Comparison of ENCODE assay signal across 15 cellular contexts in the genomic region with DNA sequence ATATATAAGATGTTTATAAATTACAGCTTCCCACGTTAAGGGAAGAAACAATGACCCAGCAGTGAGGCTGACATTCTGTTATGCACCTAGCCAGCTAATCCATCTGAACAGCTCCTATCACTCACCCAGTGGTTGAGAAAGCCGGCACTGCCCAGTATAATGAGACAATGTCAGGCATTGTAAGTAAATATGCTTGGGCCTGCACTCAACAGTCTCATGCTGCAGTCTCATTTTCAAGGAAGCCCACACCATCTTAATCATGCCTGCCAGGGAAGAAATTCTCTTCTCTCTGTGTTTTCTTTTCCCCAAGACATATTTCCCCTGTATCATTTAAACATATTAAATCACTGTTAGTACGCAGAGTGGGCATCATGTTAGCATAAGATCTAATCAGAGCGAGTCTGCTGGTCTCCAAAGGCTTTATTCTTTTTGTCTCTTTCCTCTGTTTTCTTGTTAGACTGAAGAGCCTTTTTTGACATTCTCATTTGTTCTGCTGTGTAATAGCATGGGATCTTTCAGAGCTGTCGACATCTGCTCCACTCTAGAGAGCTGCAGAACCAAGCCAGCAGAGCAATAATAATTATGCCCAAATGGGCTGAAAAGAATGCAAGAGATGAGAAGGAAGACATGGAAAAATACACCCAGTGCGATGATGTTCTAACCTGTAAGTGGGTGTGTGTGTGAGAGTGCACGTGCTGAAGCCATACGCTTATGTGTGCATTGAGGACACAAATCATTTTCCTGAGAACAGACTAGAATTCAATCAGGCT.
DNase-seq lines count a peak whose midpoint lies in the region; ATAC-seq and TF ChIP-seq lines count a peak whose summit lies in the region.
"Had no signal": no experiment of that assay in that cellular context is flagged by ENCODE, and none has a peak within 500 bp of the region (broad histone marks: within the 10 kb centered on the region; RNA-seq: fewer than 3 reads in every experiment).

No MANE protein-coding gene starts in this region.

- H3K27ac ChIP-seq in temporal lobe (ENCODE audit: low read depth, low read length), result peak overlapping the region; percentile 74
- H3K27ac ChIP-seq: colonic mucosa, Peyer's patch, thoracic aorta had no signal

- H3K27ac Mint-ChIP-seq in activated naive CD8-positive, alpha-beta T cell treated with anti-CD3 and anti-CD28 coated beads, Interleukin-2, amount 50 U/mL, for 24 hours, result no peak overlapping the region
- H3K27ac Mint-ChIP-seq in progenitor cell of endocrine pancreas, result no peak overlapping the region
- H3K27ac Mint-ChIP-seq: CD14-positive monocyte; stimulated activated effector memory CD8-positive, alpha-beta T cell treated with anti-CD3 and anti-CD28 coated beads, Interleukin-12 subunit alpha, Interleukin-12 subunit beta, amount 100 ng/mL, for 72 hours; T-cell had no signal

- no peaks in the 10 kb centered on the region for H3K36me3 Mint-ChIP-seq in activated naive CD8-positive, alpha-beta T cell treated with anti-CD3 and anti-CD28 coated beads, Interleukin-2, amount 50 U/mL, for 24 hours (ENCODE audit: low read depth)
- H3K36me3 Mint-ChIP-seq in progenitor cell of endocrine pancreas (ENCODE audit: insufficient read depth), result no peaks in the 10 kb centered on the region
- H3K36me3 Mint-ChIP-seq: CD14-positive monocyte; stimulated activated effector memory CD8-positive, alpha-beta T cell treated with anti-CD3 and anti-CD28 coated beads, Interleukin-12 subunit alpha, Interleukin-12 subunit beta, amount 100 ng/mL, for 72 hours; T-cell had no signal

- H3K27me3 Mint-ChIP-seq in activated naive CD8-positive, alpha-beta T cell treated with anti-CD3 and anti-CD28 coated beads, Interleukin-2, amount 50 U/mL, for 24 hours, result peaks cover 16% of the 10 kb centered on the region
- H3K27me3 Mint-ChIP-seq in progenitor cell of endocrine pancreas, result no peaks in the 10 kb centered on the region

- no peak overlapping the region for H3K4me3 Mint-ChIP-seq in activated naive CD8-positive, alpha-beta T cell treated with anti-CD3 and anti-CD28 coated beads, Interleukin-2, amount 50 U/mL, for 24 hours
- no peak overlapping the region for H3K4me3 Mint-ChIP-seq in progenitor cell of endocrine pancreas (ENCODE audit: low read depth)
- H3K4me3 Mint-ChIP-seq: CD14-positive monocyte; stimulated activated effector memory CD8-positive, alpha-beta T cell treated with anti-CD3 and anti-CD28 coated beads, Interleukin-12 subunit alpha, Interleukin-12 subunit beta, amount 100 ng/mL, for 72 hours; T-cell had no signal

- no peak for TF ChIP-seq CTCF in progenitor cell of endocrine pancreas (IDR thresholded peaks at IDR 0.05; ENCODE audit: unreplicated experiment)

- ATAC-seq in activated naive CD8-positive, alpha-beta T cell treated with anti-CD3 and anti-CD28 coated beads, Interleukin-2, amount 50 U/mL, for 24 hours, result no peak
- ATAC-seq: stimulated activated effector memory CD8-positive, alpha-beta T cell treated with anti-CD3 and anti-CD28 coated beads, Interleukin-12 subunit alpha, Interleukin-12 subunit beta, amount 100 ng/mL, for 72 hours; T-cell had no signal

- peak; percentile 91 for DNase-seq in NCI-H2227 treated with DMSO at 0.1 percent for 48 hours (lab: John Stamatoyannopoulos, UW)
- DNase-seq in epidermal melanocyte (ENCODE audit: insufficient read length, low spot score), result peak; percentile 70
- peak; percentile 39 for DNase-seq in midbrain (lab: John Stamatoyannopoulos, UW)
- DNase-seq in MV-4-11 (lab: John Stamatoyannopoulos, UW), result no peak
- DNase-seq in activated naive CD8-positive, alpha-beta T cell treated with anti-CD3 and anti-CD28 coated beads, Interleukin-2, amount 50 U/mL, for 24 hours, result no peak
- DNase-seq in progenitor cell of endocrine pancreas (ENCODE audit: low spot score, unreplicated experiment), result no peak
- DNase-seq: activated CD4-positive, CD25-positive, alpha-beta regulatory T cell treated with anti-CD3 and anti-CD28 coated beads, Interleukin-2, amount 50 U/mL, for 72 hours; activated gamma-delta T cell treated with Interleukin-2 at 50 U/mL for 16 hours; colonic mucosa; Peyer's patch; T-cell had no signal

- H3K9me3 Mint-ChIP-seq in activated naive CD8-positive, alpha-beta T cell treated with anti-CD3 and anti-CD28 coated beads, Interleukin-2, amount 50 U/mL, for 24 hours, result no peaks in the 10 kb centered on the region
- H3K9me3 Mint-ChIP-seq in progenitor cell of endocrine pancreas (ENCODE audit: low read depth), result peaks cover 4% of the 10 kb centered on the region
- H3K9me3 Mint-ChIP-seq: CD14-positive monocyte; stimulated activated effector memory CD8-positive, alpha-beta T cell treated with anti-CD3 and anti-CD28 coated beads, Interleukin-12 subunit alpha, Interleukin-12 subunit beta, amount 100 ng/mL, for 72 hours; T-cell had no signal

- H3K4me1 Mint-ChIP-seq in activated naive CD8-positive, alpha-beta T cell treated with anti-CD3 and anti-CD28 coated beads, Interleukin-2, amount 50 U/mL, for 24 hours, result no peaks in the 10 kb centered on the region
- H3K4me1 Mint-ChIP-seq in progenitor cell of endocrine pancreas (ENCODE audit: low read depth), result peaks cover 42% of the 10 kb centered on the region
- H3K4me1 Mint-ChIP-seq: CD14-positive monocyte; stimulated activated effector memory CD8-positive, alpha-beta T cell treated with anti-CD3 and anti-CD28 coated beads, Interleukin-12 subunit alpha, Interleukin-12 subunit beta, amount 100 ng/mL, for 72 hours; T-cell had no signal

Comparison
In these comparisons a context has a peak if more than half of its experiments do, and no peak if none do; other contexts are left out.
1. DNase-seq: peak in NCI-H2227 treated with DMSO at 0.1 percent for 48 hours (single experiment), epidermal melanocyte (single experiment) and midbrain (single experiment); none in MV-4-11 (single experiment), activated naive CD8-positive, alpha-beta T cell treated with anti-CD3 and anti-CD28 coated beads, Interleukin-2, amount 50 U/mL, for 24 hours (single experiment) and progenitor cell of endocrine pancreas (single experiment).